In genomic region chr14:69613312-69614073, GRCh38 we compare ENCODE assay signal across 8 cellular contexts. TPM values are rescaled to one million over a fixed set of nuclear protein-coding genes. Genes with fewer than 3 reads are reported as not detected.
DNase-seq lines count a peak whose midpoint lies in the region; FAIRE-seq and TF ChIP-seq lines count a peak whose summit lies in the region.

No MANE protein-coding gene starts in this region.

- H3K36me3 ChIP-seq in SK-N-MC (ENCODE audit: insufficient read depth, low read length): no peaks in the 10 kb centered on the region
- no peaks in the 10 kb centered on the region for H3K36me3 ChIP-seq in fibroblast of lung (ENCODE audit: control insufficient read depth, insufficient read depth, low read length)
- no peaks in the 10 kb centered on the region for H3K36me3 ChIP-seq in skeletal muscle satellite cell (ENCODE audit: insufficient read depth, low read length)

- no peak for TF ChIP-seq CTCF in fibroblast of lung (conservative IDR thresholded peaks at IDR 0.05 in 1 of 2, IDR thresholded peaks at IDR 0.05 in 1 of 2; ENCODE audit: low read depth in 1 of 2, low read length in 2 of 2)

- H2AFZ ChIP-seq in fibroblast of lung (ENCODE audit: low read length): no peak overlapping the region

- H3K27ac ChIP-seq in SK-N-MC (no peak overlapping the region), fibroblast of lung (ENCODE audit: insufficient read depth, low read length) (no peak overlapping the region)

- H3K79me2 ChIP-seq in fibroblast of lung (ENCODE audit: control insufficient read depth, insufficient read depth, low read length): peaks cover 40% of the 10 kb centered on the region

- H3K4me1 ChIP-seq in fibroblast of lung (ENCODE audit: control insufficient read depth, extremely low read depth, insufficient read depth, low read length) (peaks cover 12% of the 10 kb centered on the region), skeletal muscle satellite cell (ENCODE audit: control insufficient read depth, insufficient read depth, low read length) (peaks cover 42% of the 10 kb centered on the region)

- TF ChIP-seq POLR2A in GM12891 (IDR thresholded peaks at IDR 0.05; ENCODE audit: low read depth, low read length): peak; percentile 42; the same call in 1 of the 2 replicates

- H3K4me2 ChIP-seq in fibroblast of lung (ENCODE audit: extremely low read depth, insufficient read depth, low read length): peak overlapping the region; percentile 72
- peak overlapping the region; percentile 91 for H3K4me2 ChIP-seq in skeletal muscle satellite cell (ENCODE audit: low read length)

- H3K4me3 ChIP-seq in SK-N-MC (peak overlapping the region; percentile 93), fibroblast of lung (replicated peaks in 1 of 4; ENCODE audit: control extremely low read depth in 1 of 4, insufficient read depth in 1 of 4, low read depth in 3 of 4, low read length in 4 of 4) (peak overlapping the region in 2 of 4 experiments; percentile 67 to 90), skeletal muscle satellite cell (ENCODE audit: low read length) (peak overlapping the region; percentile 89)

- peak; percentile 79 for FAIRE-seq in GM12891 (lab: Jason Lieb, UNC)

- H4K20me1 ChIP-seq in fibroblast of lung (ENCODE audit: control insufficient read depth, extremely low read depth, insufficient read depth, low read length): no peaks in the 10 kb centered on the region

- DNase-seq in GM12891 (ENCODE audit: insufficient read length, low spot score) (no peak), SK-N-MC (ENCODE audit: low read depth, low spot score) (no peak), fibroblast of lung (ENCODE audit: low read depth in 2 of 2) (no peak), cortex of kidney (lab: John Stamatoyannopoulos, UW) (no peak), epidermal melanocyte (ENCODE audit: insufficient read length, low spot score) (no peak), NCI-H524 treated with DMSO at 0.1 percent for 48 hours (lab: John Stamatoyannopoulos, UW) (no peak)
- no peak for DNase-seq in stimulated activated CD4-positive, alpha-beta T cell treated with anti-CD3 and anti-CD28 coated beads, Interleukin-15, amount 100 ng/mL, for 24 hours

- H3K9me3 ChIP-seq in SK-N-MC (ENCODE audit: low read depth, low read length) (no peaks in the 10 kb centered on the region), fibroblast of lung (ENCODE audit: control insufficient read depth, insufficient read depth, low read depth, low read length) (no peaks in the 10 kb centered on the region), skeletal muscle satellite cell (replicated peaks; ENCODE audit: low read length) (no peaks in the 10 kb centered on the region)

- H3K27me3 ChIP-seq in fibroblast of lung (ENCODE audit: control insufficient read depth, insufficient read depth, low read length): no peaks in the 10 kb centered on the region
- no peaks in the 10 kb centered on the region for H3K27me3 ChIP-seq in skeletal muscle satellite cell (ENCODE audit: control insufficient read depth, insufficient read depth, low read length)

- H3K9ac ChIP-seq in SK-N-MC (ENCODE audit: insufficient read length): peak overlapping the region; percentile 88
- no peak overlapping the region for H3K9ac ChIP-seq in fibroblast of lung (ENCODE audit: insufficient read depth, low read length)
- peak overlapping the region; percentile 92 for H3K9ac ChIP-seq in skeletal muscle satellite cell (ENCODE audit: low read depth, low read length)

TF ChIP-seq in GM12891, 5 proteins besides CTCF, POLR2A, EP300 and RAD21:
- TF ChIP-seq SPI1 (IDR thresholded peaks at IDR 0.05; ENCODE audit: low read depth, low read length) (peak; percentile 22; the same call in 1 of the 2 replicates), POLR2AphosphoS5 (IDR thresholded peaks at IDR 0.05; ENCODE audit: low read depth, low read length) (0 out of 2 replicates have a peak, but pooled peaks have one; percentile 19), PAX5 (IDR thresholded peaks at IDR 0.05; ENCODE audit: insufficient read depth, low read length, severe bottlenecking) (no peak)

RNA-seq across cellular contexts. Expression of gene SUSD6, which starts 2.1 kb away (rescaled TPM):
- 24.1 TPM for polyA plus RNA-seq in GM12891 (2012; ENCODE audit: low read depth, missing spikeins)
- total RNA-seq in fibroblast of lung: 5.6 and 9.1 TPM in 2 replicates
- polyA plus RNA-seq in fibroblast of lung: 9.2 and 11.4 TPM in 2 replicates
- 7.2 and 9.7 TPM in 2 replicates for polyA plus RNA-seq in fibroblast of lung (2012)
- 18.3 and 25.3 TPM in 2 replicates for polyA minus RNA-seq in fibroblast of lung (ENCODE audit: low replicate concordance)
- 5.5 and 6.3 TPM in 2 replicates for total RNA-seq in skeletal muscle satellite cell (2012; rRNA removed)

RNA-seq across cellular contexts. Expression of gene CCDC177, which starts 38.8 kb away (rescaled TPM):
- polyA plus RNA-seq in GM12891 (2012; ENCODE audit: low read depth, missing spikeins): not detected
- not detected in 2 replicates for total RNA-seq in fibroblast of lung
- not detected in 2 replicates for polyA plus RNA-seq in fibroblast of lung
- not detected in 2 replicates for polyA plus RNA-seq in fibroblast of lung (2012)
- polyA minus RNA-seq in fibroblast of lung (ENCODE audit: low replicate concordance): not detected in 2 replicates
- total RNA-seq in skeletal muscle satellite cell (2012; rRNA removed): not detected in 2 replicates
